26 cellular contexts compared by ENCODE assay signal in genomic region chr22:25104367-25104766, GRCh38.
A peak's percentile ranks its signal among the peaks of the same experiment; 100 is the strongest.
DNase-seq lines count a peak whose midpoint lies in the region; FAIRE-seq and TF ChIP-seq lines count a peak whose summit lies in the region.
"Had no signal": no experiment of that assay in that cellular context is flagged by ENCODE, and none has a peak within 500 bp of the region (broad histone marks: within the 10 kb centered on the region; RNA-seq: fewer than 3 reads in every experiment).

No MANE protein-coding gene starts in this region.

- H3K4me3 Mint-ChIP-seq in T-helper 2 cell treated with Interferon-gamma antibody and Interleukin-4, amounts not matched to agents 5 μg/mL and 100 μg/mL, for 36 hours = no peak overlapping the region
- H3K4me3 Mint-ChIP-seq: CD14-positive monocyte; CD4-positive, alpha-beta T cell; CD8-positive, alpha-beta memory T cell; HFFc6 had no signal

- no peak overlapping the region for H3K4me3 ChIP-seq in ascending aorta
- H3K4me3 ChIP-seq in HAP-1 = no peak overlapping the region
- H3K4me3 ChIP-seq in Peyer's patch = no peak overlapping the region
- H3K4me3 ChIP-seq: A549; BLaER1 treated with 17β-estradiol and CSF1 and Interleukin-3, amounts not matched to agents 10 nM and 100 nM; GM12878; GM23248 had no signal

- TF ChIP-seq CTCF in ascending aorta (IDR thresholded peaks at IDR 0.05) = no peak
- TF ChIP-seq CTCF in Peyer's patch (IDR thresholded peaks at IDR 0.05) = no peak

- H3K36me3 ChIP-seq in ascending aorta (peaks cover 0 to 10% of the 10 kb centered on the region in 2 donors), HAP-1 (replicated peaks) (no peaks in the 10 kb centered on the region), Peyer's patch (no peaks in the 10 kb centered on the region)
- H3K36me3 ChIP-seq: BE2C; BLaER1 treated with 17β-estradiol and CSF1 and Interleukin-3, amounts not matched to agents 10 nM and 100 nM had no signal

- peaks cover 4% of the 10 kb centered on the region for H3K9me3 Mint-ChIP-seq in T-helper 2 cell treated with Interferon-gamma antibody and Interleukin-4, amounts not matched to agents 5 μg/mL and 100 μg/mL, for 36 hours
- H3K9me3 Mint-ChIP-seq: CD4-positive, alpha-beta T cell had no signal

- H3K4me1 Mint-ChIP-seq in T-helper 2 cell treated with Interferon-gamma antibody and Interleukin-4, amounts not matched to agents 5 μg/mL and 100 μg/mL, for 36 hours (ENCODE audit: low read depth) = no peaks in the 10 kb centered on the region
- H3K4me1 Mint-ChIP-seq: CD14-positive monocyte; CD8-positive, alpha-beta memory T cell had no signal

- H3K27me3 Mint-ChIP-seq in T-helper 2 cell treated with Interferon-gamma antibody and Interleukin-4, amounts not matched to agents 5 μg/mL and 100 μg/mL, for 36 hours (ENCODE audit: low read depth) = no peaks in the 10 kb centered on the region
- H3K27me3 Mint-ChIP-seq: CD4-positive, alpha-beta T cell had no signal

- H3K36me3 Mint-ChIP-seq in T-helper 2 cell treated with Interferon-gamma antibody and Interleukin-4, amounts not matched to agents 5 μg/mL and 100 μg/mL, for 36 hours (ENCODE audit: low read depth) = peaks cover 3% of the 10 kb centered on the region
- H3K36me3 Mint-ChIP-seq: CD14-positive monocyte; CD8-positive, alpha-beta memory T cell had no signal

- no peak for DNase-seq in T-helper 2 cell treated with Interferon-gamma antibody and Interleukin-4, amounts not matched to agents 5 μg/mL and 100 μg/mL, for 36 hours (ENCODE audit: low spot score)
- DNase-seq in T-helper 2 cell (no peak), ascending aorta (ENCODE audit: low spot score in 2 of 2) (no peak), urothelium cell line (ENCODE audit: low spot score) (no peak), HAP-1 (ENCODE audit: low spot score in 2 of 2) (no peak), Peyer's patch (no peak)
- DNase-seq: 8988T; ACHN; AML-193; BE2C; CD4-positive, alpha-beta T cell; CD8-positive, alpha-beta memory T cell; DMS 273 treated with DMSO at 0.1 percent for 48 hours; DMS79; EL; GDM1; GM23248; H7; HFFc6 had no signal

- peak overlapping the region; percentile 20 for H3K27ac Mint-ChIP-seq in T-helper 2 cell treated with Interferon-gamma antibody and Interleukin-4, amounts not matched to agents 5 μg/mL and 100 μg/mL, for 36 hours
- H3K27ac Mint-ChIP-seq: CD4-positive, alpha-beta T cell; CD8-positive, alpha-beta memory T cell; HFFc6 had no signal

- intact Hi-C loops in ascending aorta (cut with DNase I) = no loop called here

- H3K4me1 ChIP-seq in ascending aorta = peaks cover 6 to 32% of the 10 kb centered on the region in 2 donors
- no peaks in the 10 kb centered on the region for H3K4me1 ChIP-seq in HAP-1
- H3K4me1 ChIP-seq in Peyer's patch = no peaks in the 10 kb centered on the region
- H3K4me1 ChIP-seq: A549, BE2C had no signal

- FAIRE-seq in urothelium cell line (lab: Jason Lieb, UNC) = peak; percentile 72
- FAIRE-seq: A549, D721Med, GM12878, GM19239, H1 had no signal

- in situ Hi-C loops in HAP-1 (cut with MboI; ENCODE audit: low sequenced_read_pairs) = no loop called here

- H3K9me3 ChIP-seq in ascending aorta (no peaks in the 10 kb centered on the region), HAP-1 (no peaks in the 10 kb centered on the region), Peyer's patch (no peaks in the 10 kb centered on the region)
- H3K9me3 ChIP-seq: A549, BE2C had no signal

- H3K27me3 ChIP-seq in ascending aorta (no peaks in the 10 kb centered on the region), HAP-1 (ENCODE audit: low read depth) (no peaks in the 10 kb centered on the region), Peyer's patch (no peaks in the 10 kb centered on the region)
- H3K27me3 ChIP-seq: BE2C had no signal

- H3K27ac ChIP-seq in ascending aorta = peak overlapping the region; percentile 51 to 91
- no peak overlapping the region for H3K27ac ChIP-seq in Peyer's patch
- H3K27ac ChIP-seq: A549; BLaER1 treated with 17β-estradiol and CSF1 and Interleukin-3, amounts not matched to agents 10 nM and 100 nM; GM23248 had no signal

- TF ChIP-seq POLR2A in Peyer's patch (IDR thresholded peaks at IDR 0.05) = no peak

Comparison
In these comparisons a context has a peak if more than half of its experiments do, and no peak if none do; other contexts are left out.
1. H3K27ac ChIP-seq: peak in ascending aorta (2 of 2); none in Peyer's patch (0 of 4).